8 cellular contexts compared by ENCODE assay signal in the genomic region with DNA sequence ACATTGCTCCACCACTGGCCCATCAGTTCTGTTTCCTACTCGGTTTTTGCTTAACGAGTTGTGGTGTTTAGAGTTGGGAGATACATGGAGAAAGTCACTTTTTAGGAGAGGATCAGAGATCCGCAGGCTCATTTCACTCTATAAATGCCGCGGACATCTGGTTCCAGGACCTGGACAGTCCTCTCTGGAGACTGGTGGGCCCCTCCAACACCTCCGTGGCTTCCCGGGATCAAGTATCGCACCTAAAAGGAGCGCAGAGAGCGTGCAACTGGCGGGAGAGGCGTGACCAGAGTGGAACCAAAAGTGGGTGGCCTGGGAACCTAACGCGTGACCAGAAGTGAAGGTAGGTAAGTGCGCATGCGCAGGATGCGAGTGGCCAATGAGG. TPM values are rescaled to one million over a fixed set of nuclear protein-coding genes. Genes with fewer than 3 reads are reported as not detected.
DNase-seq lines count a peak whose midpoint lies in the region; ATAC-seq and TF ChIP-seq lines count a peak whose summit lies in the region.

No MANE protein-coding gene starts in this region.

- intact Hi-C loops in Right ventricle myocardium inferior (cut with DNase I) = loop anchor here (1.0 kb wide), 1 partner anchor 181 kb away; the partner anchor contains the start of gene PIR
- intact Hi-C loops in posterior vena cava (cut with DNase I) = loop anchor here in 1 of 2 donors (10.0 kb wide), 1 partner anchor 180 kb away; the partner anchor contains the start of gene AP1S2
- intact Hi-C loops in aorta (cut with DNase I) = loop anchor here in 1 of 2 donors (2.0 to 10.0 kb wide), 2 partner anchors 180 to 1040 kb away; partner anchors contain the start of genes AP1S2, CTPS2 and SYAP1

- H3K4me3 ChIP-seq in aorta (ENCODE audit: low read length in 2 of 2) = peak overlapping the region; percentile 62 to 75

- no peaks in the 10 kb centered on the region for H3K27me3 ChIP-seq in aorta (ENCODE audit: control insufficient read depth in 1 of 2, insufficient read depth in 2 of 2, low read length in 1 of 2)

- 1% methylated on average over 17 of the region's 17 CpGs for WGBS in aorta, 2 donors

- no peaks in the 10 kb centered on the region for H3K9me3 ChIP-seq in aorta (ENCODE audit: control insufficient read depth, low read length)

- H3K36me3 ChIP-seq in aorta (ENCODE audit: control insufficient read depth in 1 of 2, insufficient read depth in 2 of 2, low read length in 1 of 2) = no peaks in the 10 kb centered on the region

- peaks cover 0 to 2% of the 10 kb centered on the region in 2 donors for H3K4me1 ChIP-seq in aorta (ENCODE audit: control insufficient read depth in 1 of 2, insufficient read depth in 2 of 2, low read length in 2 of 2)

- DNase-seq in AG20443 (ENCODE audit: low spot score) (peak; percentile 91), NCI-H345 (lab: John Stamatoyannopoulos, UW) (peak; percentile 92), Right ventricle myocardium inferior (ENCODE audit: missing footprints) (peak; percentile 95), posterior vena cava (ENCODE audit: low spot score) (peak; percentile 99), aorta (peak; percentile 98)
- DNase-seq in activated gamma-delta T cell treated with anti-CD3 and anti-CD28 coated beads, Interleukin-2, amount 50 U/mL, for 16 hours (ENCODE audit: low read depth) = peak; percentile 78

- no peak for TF ChIP-seq POLR2A in GM18505 (IDR thresholded peaks at IDR 0.05; ENCODE audit: borderline replicate concordance, extremely low read depth, insufficient read depth, insufficient read length)

- ATAC-seq in GM18505 (IDR thresholded peaks at IDR 0.05; ENCODE audit: unreplicated experiment) (peak; percentile 72), HG02943 (IDR thresholded peaks at IDR 0.05; ENCODE audit: low read depth, unreplicated experiment) (peak; percentile 80), Right ventricle myocardium inferior (peak; percentile 93), aorta (ENCODE audit: low FRiP score) (peak; percentile 96)

- peak overlapping the region in 1 of 2 donors; percentile 48 for H3K27ac ChIP-seq in aorta (ENCODE audit: low read depth in 1 of 2, low read length in 2 of 2)

RNA-seq across cellular contexts. Expression of gene CLTRN, which starts 9.9 kb away (rescaled TPM):
- total RNA-seq in Right ventricle myocardium inferior = 0.70 TPM
- total RNA-seq in posterior vena cava = under 1 TPM; 0.48 to 0.51 TPM
- total RNA-seq in aorta = not detected
- not detected for polyA plus RNA-seq in aorta
